In genomic region chr10:98361131-98361633, GRCh38 we compare ENCODE assay signal across 8 cellular contexts. TPM values are rescaled to one million over a fixed set of nuclear protein-coding genes. Genes with fewer than 3 reads are reported as not detected.
DNase-seq lines count a peak whose midpoint lies in the region; ATAC-seq lines count a peak whose summit lies in the region.

No MANE protein-coding gene starts in this region.

- no peaks in the 10 kb centered on the region for H3K27me3 ChIP-seq in rectal smooth muscle tissue (ENCODE audit: control insufficient read depth, insufficient read depth, low read length)

- ATAC-seq in GM19455 (IDR thresholded peaks at IDR 0.05; ENCODE audit: unreplicated experiment), result peak; percentile 99
- ATAC-seq in HG03521 (IDR thresholded peaks at IDR 0.05; ENCODE audit: unreplicated experiment), result peak; percentile 94
- peak; percentile 96 to 98 for ATAC-seq in activated T-cell treated with anti-CD3 and anti-CD28 coated beads, Interleukin-2, amount 50 U/mL, for 72 hours (replicated peaks in 1 of 2)

- intact Hi-C loops in head of caudate nucleus (cut with DNase I), result no loop called here

- H3K9ac ChIP-seq in rectal smooth muscle tissue (ENCODE audit: low read length), result no peak overlapping the region

- peak overlapping the region; percentile 38 for H3K4me3 ChIP-seq in rectal smooth muscle tissue (ENCODE audit: low read length)

- H3K36me3 Mint-ChIP-seq in activated T-cell treated with anti-CD3 and anti-CD28 coated beads, Interleukin-2, amount 50 U/mL, for 72 hours (ENCODE audit: insufficient read depth in 2 of 2), result no peaks in the 10 kb centered on the region

- H3K4me1 Mint-ChIP-seq in activated T-cell treated with anti-CD3 and anti-CD28 coated beads, Interleukin-2, amount 50 U/mL, for 72 hours (ENCODE audit: low read depth), result peaks cover 9% of the 10 kb centered on the region

- H3K4me3 Mint-ChIP-seq in activated T-cell treated with anti-CD3 and anti-CD28 coated beads, Interleukin-2, amount 50 U/mL, for 72 hours, result no peak overlapping the region

- DNase-seq in DMS 273 treated with DMSO at 0.1 percent for 48 hours (lab: John Stamatoyannopoulos, UW) (peak; percentile 36), head of caudate nucleus (peak; percentile 19 to 87 (median 55)), DMS79 (lab: John Stamatoyannopoulos, UW) (no peak), NCI-H1105 (lab: John Stamatoyannopoulos, UW) (no peak)
- peak; percentile 60 for DNase-seq in activated T-cell treated with anti-CD3 and anti-CD28 coated beads, Interleukin-2, amount 50 U/mL, for 72 hours

- H3K4me1 ChIP-seq in rectal smooth muscle tissue (ENCODE audit: control insufficient read depth, insufficient read depth, low read length), result no peaks in the 10 kb centered on the region

- no peaks in the 10 kb centered on the region for H3K36me3 ChIP-seq in rectal smooth muscle tissue (ENCODE audit: control insufficient read depth, insufficient read depth, low read length)

- H3K27ac ChIP-seq in rectal smooth muscle tissue (ENCODE audit: low read depth, low read length), result peak overlapping the region; percentile 50

- peaks cover 7% of the 10 kb centered on the region for H3K27me3 Mint-ChIP-seq in activated T-cell treated with anti-CD3 and anti-CD28 coated beads, Interleukin-2, amount 50 U/mL, for 72 hours (ENCODE audit: low read depth)

- H3K9me3 Mint-ChIP-seq in activated T-cell treated with anti-CD3 and anti-CD28 coated beads, Interleukin-2, amount 50 U/mL, for 72 hours, result no peaks in the 10 kb centered on the region

- no peak overlapping the region for H3K27ac Mint-ChIP-seq in activated T-cell treated with anti-CD3 and anti-CD28 coated beads, Interleukin-2, amount 50 U/mL, for 72 hours

RNA-seq across cellular contexts. Expression of gene PYROXD2, which starts 53.8 kb away (rescaled TPM):
- 10 to 100 TPM in 1 of 2 donors, 1 to 10 TPM in 1; 6.7 to 10.4 TPM for total RNA-seq in activated T-cell treated with anti-CD3 and anti-CD28 coated beads, Interleukin-2, amount 50 U/mL, for 72 hours

Comparison
In these comparisons a context has a peak if more than half of its experiments do, and no peak if none do; other contexts are left out.
1. DNase-seq: peak in DMS 273 treated with DMSO at 0.1 percent for 48 hours (single experiment), activated T-cell treated with anti-CD3 and anti-CD28 coated beads, Interleukin-2, amount 50 U/mL, for 72 hours (2 of 2) and head of caudate nucleus (42 of 42); none in DMS79 (single experiment) and NCI-H1105 (single experiment).
2. Peak in every context shown above with its lines, with median percentiles within 50 percentile points of each other: ATAC-seq.